2 cellular contexts compared by ENCODE assay signal in genomic region chr19:33301011-33301899, GRCh38.
TF ChIP-seq lines count a peak whose summit lies in the region.

No MANE protein-coding gene starts in this region.

TF ChIP-seq in A549, 52 proteins besides CTCF, POLR2A, EP300 and RAD21 (continued from another document):
- no peak for TF ChIP-seq FOSL2 (IDR thresholded peaks at IDR 0.05)
- no peak for TF ChIP-seq FOSL2 (CRISPR knock-in tag; IDR thresholded peaks at IDR 0.05)

TF ChIP-seq in HCT116, 20 proteins besides CTCF, POLR2A, EP300 and RAD21 (continued from another document):
- TF ChIP-seq, protein P1, sequence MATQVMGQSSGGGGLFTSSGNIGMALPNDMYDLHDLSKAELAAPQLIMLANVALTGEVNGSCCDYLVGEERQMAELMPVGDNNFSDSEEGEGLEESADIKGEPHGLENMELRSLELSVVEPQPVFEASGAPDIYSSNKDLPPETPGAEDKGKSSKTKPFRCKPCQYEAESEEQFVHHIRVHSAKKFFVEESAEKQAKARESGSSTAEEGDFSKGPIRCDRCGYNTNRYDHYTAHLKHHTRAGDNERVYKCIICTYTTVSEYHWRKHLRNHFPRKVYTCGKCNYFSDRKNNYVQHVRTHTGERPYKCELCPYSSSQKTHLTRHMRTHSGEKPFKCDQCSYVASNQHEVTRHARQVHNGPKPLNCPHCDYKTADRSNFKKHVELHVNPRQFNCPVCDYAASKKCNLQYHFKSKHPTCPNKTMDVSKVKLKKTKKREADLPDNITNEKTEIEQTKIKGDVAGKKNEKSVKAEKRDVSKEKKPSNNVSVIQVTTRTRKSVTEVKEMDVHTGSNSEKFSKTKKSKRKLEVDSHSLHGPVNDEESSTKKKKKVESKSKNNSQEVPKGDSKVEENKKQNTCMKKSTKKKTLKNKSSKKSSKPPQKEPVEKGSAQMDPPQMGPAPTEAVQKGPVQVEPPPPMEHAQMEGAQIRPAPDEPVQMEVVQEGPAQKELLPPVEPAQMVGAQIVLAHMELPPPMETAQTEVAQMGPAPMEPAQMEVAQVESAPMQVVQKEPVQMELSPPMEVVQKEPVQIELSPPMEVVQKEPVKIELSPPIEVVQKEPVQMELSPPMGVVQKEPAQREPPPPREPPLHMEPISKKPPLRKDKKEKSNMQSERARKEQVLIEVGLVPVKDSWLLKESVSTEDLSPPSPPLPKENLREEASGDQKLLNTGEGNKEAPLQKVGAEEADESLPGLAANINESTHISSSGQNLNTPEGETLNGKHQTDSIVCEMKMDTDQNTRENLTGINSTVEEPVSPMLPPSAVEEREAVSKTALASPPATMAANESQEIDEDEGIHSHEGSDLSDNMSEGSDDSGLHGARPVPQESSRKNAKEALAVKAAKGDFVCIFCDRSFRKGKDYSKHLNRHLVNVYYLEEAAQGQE (IDR thresholded peaks at IDR 0.05; ENCODE audit: low read depth), result no peak
- no peak for TF ChIP-seq ZBTB33 (IDR thresholded peaks at IDR 0.05; ENCODE audit: extremely low read depth, insufficient replicate concordance, low read length)
- no peak for TF ChIP-seq ATF3 (IDR thresholded peaks at IDR 0.05)
- TF ChIP-seq SP1 (IDR thresholded peaks at IDR 0.05; ENCODE audit: low read depth), result no peak
- TF ChIP-seq EGR1 (IDR thresholded peaks at IDR 0.05; ENCODE audit: low read depth), result no peak
- no peak for TF ChIP-seq EZH2 (IDR thresholded peaks at IDR 0.05)
- TF ChIP-seq YY1 (IDR thresholded peaks at IDR 0.05; ENCODE audit: extremely low read depth, insufficient replicate concordance, low read depth, low read length), result no peak
- no peak for TF ChIP-seq EZH2phosphoT487 (IDR thresholded peaks at IDR 0.05; ENCODE audit: borderline replicate concordance)
- no peak for TF ChIP-seq POLR2AphosphoS5 (IDR thresholded peaks at IDR 0.05; ENCODE audit: low read depth, low read length)
- TF ChIP-seq FOSL1 (IDR thresholded peaks at IDR 0.05; ENCODE audit: low read depth), result no peak
